ENCODE assay signal across 9 cellular contexts in the genomic region with DNA sequence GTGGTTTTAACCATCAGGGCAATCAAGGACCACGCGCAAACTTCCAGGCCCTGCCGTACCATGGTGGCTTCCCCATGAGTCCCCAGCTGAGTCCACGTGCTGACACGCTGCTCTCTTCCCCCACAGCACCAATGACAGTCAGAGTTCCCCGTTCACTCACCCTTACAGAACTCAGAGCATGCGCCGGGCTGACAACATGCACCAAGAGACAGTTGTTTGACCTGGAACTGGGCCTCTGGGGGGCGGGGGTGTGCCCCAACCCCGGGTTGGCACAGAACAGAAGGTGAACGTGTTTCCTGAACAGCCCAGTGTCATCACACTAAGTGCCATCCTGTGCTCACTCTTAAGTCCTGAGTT. TPM values are rescaled to one million over a fixed set of nuclear protein-coding genes. Genes with fewer than 3 reads are reported as not detected.
DNase-seq lines count a peak whose midpoint lies in the region; ATAC-seq, FAIRE-seq and TF ChIP-seq lines count a peak whose summit lies in the region.
"Had no signal": no experiment of that assay in that cellular context is flagged by ENCODE, and none has a peak within 500 bp of the region (broad histone marks: within the 10 kb centered on the region; RNA-seq: fewer than 3 reads in every experiment).

No MANE protein-coding gene starts in this region.

- H3K4me3 ChIP-seq in spleen = peak overlapping the region in 1 of 8 donors; percentile 1
- H3K4me3 ChIP-seq in WERI-Rb-1 (ENCODE audit: low read depth, low read length) = no peak overlapping the region
- no peak overlapping the region for H3K4me3 ChIP-seq in HAP-1
- H3K4me3 ChIP-seq: adrenal gland had no signal

- intact Hi-C loops in spleen (cut with DNase I; ENCODE audit: low total_unique reads) = no loop called here

- peak overlapping the region; percentile 8 to 87 (median 62) for H3K27ac ChIP-seq in spleen
- H3K27ac ChIP-seq in WERI-Rb-1 = no peak overlapping the region

- TF ChIP-seq POLR2A in spleen (IDR thresholded peaks at IDR 0.05) = no peak

- H3K36me3 ChIP-seq in spleen (peaks cover 0 to 25% (median 0%) of the 10 kb centered on the region in 6 donors), WERI-Rb-1 (no peaks in the 10 kb centered on the region), HAP-1 (replicated peaks) (no peaks in the 10 kb centered on the region)
- H3K36me3 ChIP-seq: adrenal gland had no signal

- 29 to 39% (median 32%) methylated on average over 4 to 11 of the region's 11 CpGs for WGBS in spleen, 5 donors

- FAIRE-seq in GM18507 (lab: Jason Lieb, UNC) = peak; percentile 65

- TF ChIP-seq CTCF in spleen (IDR thresholded peaks at IDR 0.05 in 8 of 11, conservative IDR thresholded peaks at IDR 0.05 in 3 of 11) = no peak
- TF ChIP-seq CTCF in WERI-Rb-1 (IDR thresholded peaks at IDR 0.05; ENCODE audit: low read depth, low read length) = no peak

- in situ Hi-C loops in HAP-1 (cut with MboI; ENCODE audit: low sequenced_read_pairs) = no loop called here

- DNase-seq in GM18507 (ENCODE audit: extremely low spot score, insufficient read length, low read depth) (no peak), spleen (peak; percentile 88), NCI-H345 (lab: John Stamatoyannopoulos, UW) (no peak), WERI-Rb-1 (no peak), HAP-1 (ENCODE audit: low spot score in 2 of 2) (no peak), RKO (ENCODE audit: low spot score) (no peak)
- peak; percentile 28 to 34 for DNase-seq in activated CD4-positive, alpha-beta T cell treated with anti-CD3 and anti-CD28 coated beads, Interleukin-2, amount 50 U/mL, for 48 hours

- ATAC-seq in HG02571 (IDR thresholded peaks at IDR 0.05; ENCODE audit: unreplicated experiment) = peak; percentile 38

- H3K9me3 ChIP-seq in spleen (no peaks in the 10 kb centered on the region), WERI-Rb-1 (ENCODE audit: severe bottlenecking) (no peaks in the 10 kb centered on the region), HAP-1 (no peaks in the 10 kb centered on the region)
- H3K9me3 ChIP-seq: adrenal gland had no signal

- H3K27me3 ChIP-seq in spleen (replicated peaks in 1 of 7) (no peaks in the 10 kb centered on the region), WERI-Rb-1 (ENCODE audit: insufficient read depth, low read depth, severe bottlenecking) (no peaks in the 10 kb centered on the region), HAP-1 (ENCODE audit: low read depth) (no peaks in the 10 kb centered on the region)
- H3K27me3 ChIP-seq: adrenal gland had no signal

- H3K4me1 ChIP-seq in spleen (peaks cover 65 to 100% (median 99%) of the 10 kb centered on the region in 6 donors), HAP-1 (peaks cover 4% of the 10 kb centered on the region)

RNA-seq across cellular contexts. Expression of a gene that starts 29.4 kb away (rescaled TPM):
- total RNA-seq in spleen = 100 to 1,000 TPM in 1 of 7 donors, 10 to 100 TPM in 6; 83.2 to 101 (median 90.1) TPM
- 10 to 100 TPM; 27.1 to 44.5 (median 42.4) TPM for polyA plus RNA-seq in spleen

Comparison
In these comparisons a context has a peak if more than half of its experiments do, and no peak if none do; other contexts are left out.
1. DNase-seq: peak in activated CD4-positive, alpha-beta T cell treated with anti-CD3 and anti-CD28 coated beads, Interleukin-2, amount 50 U/mL, for 48 hours (2 of 2) and spleen (single experiment); none in GM18507 (single experiment), NCI-H345 (single experiment), WERI-Rb-1 (single experiment), HAP-1 (0 of 2) and RKO (single experiment).